Comparison of ENCODE assay signal across 11 cellular contexts in the genomic region with DNA sequence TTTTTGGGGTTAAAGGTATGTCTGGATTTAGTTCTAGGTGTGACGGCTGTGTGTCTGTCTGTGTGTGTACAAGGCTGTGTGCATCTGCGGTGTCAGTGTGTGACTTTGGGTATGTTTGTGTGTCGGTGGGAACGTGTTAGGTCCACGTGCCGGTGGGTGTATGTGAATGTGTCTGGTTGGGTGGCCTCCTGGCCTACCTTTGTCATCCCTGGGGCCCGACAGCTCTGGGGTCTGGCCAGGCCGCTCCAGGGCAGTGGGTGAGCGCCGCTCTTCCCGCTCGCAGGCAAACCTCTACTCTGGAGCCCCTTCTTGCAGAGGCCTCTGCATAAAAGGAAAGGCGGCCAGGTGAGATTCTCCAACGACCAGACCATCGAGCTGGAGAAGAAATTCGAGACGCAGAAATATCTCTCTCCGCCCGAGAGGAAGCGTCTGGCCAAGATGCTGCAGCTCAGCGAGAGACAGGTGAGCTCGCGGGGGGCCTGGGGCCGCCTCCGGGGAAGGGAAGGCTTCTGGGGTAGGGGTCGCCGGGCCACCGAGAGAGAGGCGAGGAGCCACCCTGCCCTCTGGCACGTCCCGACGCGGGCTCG. TPM values are rescaled to one million over a fixed set of nuclear protein-coding genes. Genes with fewer than 3 reads are reported as not detected.
DNase-seq lines count a peak whose midpoint lies in the region; ATAC-seq, FAIRE-seq and TF ChIP-seq lines count a peak whose summit lies in the region.
"Had no signal": no experiment of that assay in that cellular context is flagged by ENCODE, and none has a peak within 500 bp of the region (broad histone marks: within the 10 kb centered on the region; RNA-seq: fewer than 3 reads in every experiment).

No MANE protein-coding gene starts in this region.

- peak; percentile 71 for DNase-seq in H9
- no peak for DNase-seq in activated T-cell treated with anti-CD3 and anti-CD28 coated beads, Interleukin-2, amount 50 U/mL, for 72 hours
- no peak for DNase-seq in kidney
- DNase-seq in spleen = peak; percentile 88
- DNase-seq in T1000 (lab: John Stamatoyannopoulos, UW) = no peak
- no peak for DNase-seq in COR-L47 (lab: John Stamatoyannopoulos, UW)
- DNase-seq in activated CD8-positive, alpha-beta memory T cell treated with anti-CD3 and anti-CD28 coated beads, Interleukin-2, amount 50 U/mL, for 4 hours = no peak
- DNase-seq: activated CD4-positive, alpha-beta memory T cell treated with anti-CD3 and anti-CD28 coated beads, Interleukin-2, amount 10 ng/mL, durations not matched to agents 7 days and 5 days; foreskin melanocyte; NCI-H446 had no signal

- H3K56ac ChIP-seq in H9 (ENCODE audit: insufficient read length, low read depth, low read length) = no peak overlapping the region

- H4K91ac ChIP-seq in H9 (ENCODE audit: insufficient read length, low read depth, low read length) = no peak overlapping the region

- H4K8ac ChIP-seq in H9 (replicated peaks; ENCODE audit: insufficient read length, low read depth, low read length) = no peak overlapping the region

- no peaks in the 10 kb centered on the region for H3K9me3 ChIP-seq in H9 (ENCODE audit: control insufficient read depth, low read depth, low read length)
- peaks cover 0 to 4% of the 10 kb centered on the region in 2 donors for H3K9me3 ChIP-seq in kidney (ENCODE audit: control insufficient read depth in 1 of 2, low read length in 2 of 2)
- no peaks in the 10 kb centered on the region for H3K9me3 ChIP-seq in spleen

- H3K9me3 Mint-ChIP-seq in H9 = peaks cover 0 to 2% of the 10 kb centered on the region in 2 experiments; a peak in 2 of 5 replicates
- H3K9me3 Mint-ChIP-seq in activated T-cell treated with anti-CD3 and anti-CD28 coated beads, Interleukin-2, amount 50 U/mL, for 72 hours = no peaks in the 10 kb centered on the region
- H3K9me3 Mint-ChIP-seq: activated CD4-positive, alpha-beta memory T cell treated with anti-CD3 and anti-CD28 coated beads, Interleukin-2, amount 10 ng/mL, durations not matched to agents 7 days and 5 days had no signal

- H3K4me1 Mint-ChIP-seq in H9 = peaks cover 32 to 38% of the 10 kb centered on the region in 2 experiments
- peaks cover 22% of the 10 kb centered on the region for H3K4me1 Mint-ChIP-seq in activated T-cell treated with anti-CD3 and anti-CD28 coated beads, Interleukin-2, amount 50 U/mL, for 72 hours (ENCODE audit: low read depth)

- no peak overlapping the region for H3T11ph ChIP-seq in H9 (ENCODE audit: low read length)

- no peak overlapping the region for H2BK5ac ChIP-seq in H9 (ENCODE audit: insufficient read length, low read length)

- H3K9ac ChIP-seq in H9 (ENCODE audit: extremely low read depth, insufficient read length, low read length) (no peak overlapping the region), kidney (ENCODE audit: low read length in 2 of 2) (no peak overlapping the region)

- H3K4ac ChIP-seq in H9 (ENCODE audit: low read depth, low read length) = no peak overlapping the region

- H3K36me3 ChIP-seq in kidney (ENCODE audit: control insufficient read depth in 1 of 2, insufficient read depth in 2 of 2, low read length in 2 of 2) (no peaks in the 10 kb centered on the region), spleen (peaks cover 0 to 45% (median 15%) of the 10 kb centered on the region in 6 donors)

- peaks cover 40% of the 10 kb centered on the region for H3K23me2 ChIP-seq in H9 (ENCODE audit: insufficient read length, low read depth, low read length, poor library complexity, severe bottlenecking)

- no peak overlapping the region for H3K14ac ChIP-seq in H9 (ENCODE audit: insufficient read depth, low read length)

- H3K79me2 ChIP-seq in H9 (ENCODE audit: insufficient read depth, low read length) = no peaks in the 10 kb centered on the region

- H3K4me2 ChIP-seq in H9 (ENCODE audit: insufficient read depth, insufficient read length, low read length) = peak overlapping the region; percentile 82

- no peak overlapping the region for H3K27ac ChIP-seq in H9 (ENCODE audit: insufficient read length, low read depth, low read length)
- peak overlapping the region; percentile 71 to 77 for H3K27ac ChIP-seq in kidney (ENCODE audit: low read depth in 2 of 2, low read length in 2 of 2)
- H3K27ac ChIP-seq in spleen = peak overlapping the region; percentile 82 to 99 (median 98)

- H3K23ac ChIP-seq in H9 (ENCODE audit: insufficient read length, low read depth, low read length) = no peak overlapping the region

- H4K20me1 ChIP-seq in H9 (ENCODE audit: control insufficient read depth, insufficient read depth, insufficient read length) = no peaks in the 10 kb centered on the region

- H3K27ac Mint-ChIP-seq in H9 = no peak overlapping the region
- no peak overlapping the region for H3K27ac Mint-ChIP-seq in activated T-cell treated with anti-CD3 and anti-CD28 coated beads, Interleukin-2, amount 50 U/mL, for 72 hours
- H3K27ac Mint-ChIP-seq: activated CD4-positive, alpha-beta memory T cell treated with anti-CD3 and anti-CD28 coated beads, Interleukin-2, amount 10 ng/mL, durations not matched to agents 7 days and 5 days had no signal

- no peak overlapping the region for H3K18ac ChIP-seq in H9 (ENCODE audit: insufficient read length, low read depth, low read length)

- H4K5ac ChIP-seq in H9 (ENCODE audit: insufficient read length, low read depth, low read length) = no peak overlapping the region

- H2BK12ac ChIP-seq in H9 (ENCODE audit: insufficient read length, low read depth, low read length) = no peak overlapping the region

- peak overlapping the region; percentile 35 to 54 for H3K4me3 ChIP-seq in kidney (ENCODE audit: low read length in 2 of 2)
- peak overlapping the region; percentile 15 to 83 (median 71) for H3K4me3 ChIP-seq in spleen

- no peak overlapping the region for H2BK15ac ChIP-seq in H9 (ENCODE audit: low read depth, low read length)

- H3K79me1 ChIP-seq in H9 (ENCODE audit: insufficient read depth, low read depth, low read length, poor library complexity, severe bottlenecking) = no peaks in the 10 kb centered on the region

- H3K36me3 Mint-ChIP-seq in H9 (ENCODE audit: insufficient read depth in 1 of 3, low read depth in 3 of 3) = peaks cover 0 to 5% (median 0%) of the 10 kb centered on the region in 3 experiments; a peak in 2 of 7 replicates
- no peaks in the 10 kb centered on the region for H3K36me3 Mint-ChIP-seq in activated T-cell treated with anti-CD3 and anti-CD28 coated beads, Interleukin-2, amount 50 U/mL, for 72 hours (ENCODE audit: insufficient read depth in 2 of 2)

- peaks cover 61% of the 10 kb centered on the region for H3K27me3 ChIP-seq in H9 (ENCODE audit: insufficient read depth, low read length)
- H3K27me3 ChIP-seq in spleen (replicated peaks in 1 of 7) = peaks cover 0 to 68% (median 0%) of the 10 kb centered on the region in 7 donors

- peak overlapping the region; percentile 38 to 77 for H3K4me3 Mint-ChIP-seq in H9
- peak overlapping the region; percentile 74 to 89 for H3K4me3 Mint-ChIP-seq in activated T-cell treated with anti-CD3 and anti-CD28 coated beads, Interleukin-2, amount 50 U/mL, for 72 hours

- H3K27me3 Mint-ChIP-seq in H9 (ENCODE audit: low read depth) = peaks cover 93% of the 10 kb centered on the region
- peaks cover 73% of the 10 kb centered on the region for H3K27me3 Mint-ChIP-seq in activated T-cell treated with anti-CD3 and anti-CD28 coated beads, Interleukin-2, amount 50 U/mL, for 72 hours (ENCODE audit: low read depth)

- no peak overlapping the region for H2AK5ac ChIP-seq in H9 (ENCODE audit: insufficient read length, low read length)

- no peak for TF ChIP-seq POLR2A in spleen (IDR thresholded peaks at IDR 0.05)

- ATAC-seq in activated T-cell treated with anti-CD3 and anti-CD28 coated beads, Interleukin-2, amount 50 U/mL, for 72 hours (replicated peaks in 1 of 2) = no peak
- ATAC-seq in GM21381 (IDR thresholded peaks at IDR 0.05; ENCODE audit: unreplicated experiment) = no peak

- no peak overlapping the region for H2AFZ ChIP-seq in H9 (ENCODE audit: low read length)

- TF ChIP-seq CTCF in H9 (conservative IDR thresholded peaks at IDR 0.05) (no peak), kidney (IDR thresholded peaks at IDR 0.05; ENCODE audit: borderline replicate concordance, extremely low read depth, insufficient read depth) (no peak), spleen (IDR thresholded peaks at IDR 0.05 in 8 of 11, conservative IDR thresholded peaks at IDR 0.05 in 3 of 11) (no peak)

- H3K4me1 ChIP-seq in H9 (ENCODE audit: insufficient read depth, low read length) (no peaks in the 10 kb centered on the region; the same call in 1 of the 2 replicates), kidney (ENCODE audit: control insufficient read depth in 1 of 2, insufficient read depth in 1 of 2, low read depth in 1 of 2, low read length in 2 of 2) (no peaks in the 10 kb centered on the region), spleen (peaks cover 4 to 88% (median 62%) of the 10 kb centered on the region in 6 donors)

- FAIRE-seq in kidney (lab: Jason Lieb, UNC) = no peak

- no peak overlapping the region for H2BK120ac ChIP-seq in H9 (ENCODE audit: low read depth, low read length, poor library complexity, severe bottlenecking)

- no CpG with 5 or more reads among the region's 34 CpGs for WGBS in H9 (ENCODE audit: extremely low coverage, insufficient read length, low lambda C conversion rate)
- 18 to 34% (median 23%) methylated on average over 27 to 34 of the region's 34 CpGs for WGBS in spleen, 5 donors

- no peak overlapping the region for H2BK20ac ChIP-seq in H9 (ENCODE audit: low read depth, low read length, poor library complexity, severe bottlenecking)

- intact Hi-C loops in kidney (cut with DNase I) (no loop called here), spleen (cut with DNase I; ENCODE audit: low total_unique reads) (no loop called here)

RNA-seq across cellular contexts. Expression of a gene that starts 2.4 kb away (rescaled TPM):
- 1.8 and 2.2 TPM in 2 replicates for total RNA-seq in H9 (2021)
- under 1 TPM; 0.34 to 0.67 TPM for total RNA-seq in activated T-cell treated with anti-CD3 and anti-CD28 coated beads, Interleukin-2, amount 50 U/mL, for 72 hours
- 10.0 TPM for total RNA-seq in kidney
- 3.1 TPM for polyA plus RNA-seq in kidney (ENCODE audit: insufficient read depth, low read depth, low replicate concordance)
- total RNA-seq in spleen = 10 to 100 TPM; 45.9 to 74.3 (median 51.9) TPM
- polyA plus RNA-seq in spleen = 10 to 100 TPM; 57.5 to 81.1 (median 79.8) TPM

Comparison
In these comparisons a context has a peak if more than half of its experiments do, and no peak if none do; other contexts are left out.
1. DNase-seq: peak in H9 (single experiment) and spleen (single experiment); none in activated T-cell treated with anti-CD3 and anti-CD28 coated beads, Interleukin-2, amount 50 U/mL, for 72 hours (0 of 2), kidney (single experiment), T1000 (single experiment), COR-L47 (single experiment) and activated CD8-positive, alpha-beta memory T cell treated with anti-CD3 and anti-CD28 coated beads, Interleukin-2, amount 50 U/mL, for 4 hours (single experiment).